Comparison of ENCODE assay signal across 1 cellular context in genomic region chr6:69816569-69816968, GRCh38.
A peak's percentile ranks its signal among the peaks of the same experiment; 100 is the strongest.
TF ChIP-seq lines count a peak whose summit lies in the region.

No MANE protein-coding gene starts in this region.

TF ChIP-seq in GM12878, 131 proteins besides CTCF, POLR2A, EP300 and RAD21 (continued from another document):
- peak; percentile 68; the same call in 1 of the 2 replicates for TF ChIP-seq IKZF1 (conservative IDR thresholded peaks at IDR 0.05)
- TF ChIP-seq IKZF2 (IDR thresholded peaks at IDR 0.05): peak in 1 of 2 experiments; percentile 46; a peak in 1 of 4 replicates
- TF ChIP-seq ZBTB40 (IDR thresholded peaks at IDR 0.05; ENCODE audit: borderline replicate concordance): no peak; the same call in 1 of the 2 replicates
- TF ChIP-seq TARDBP (IDR thresholded peaks at IDR 0.05; ENCODE audit: borderline replicate concordance): no peak
- TF ChIP-seq MYC (IDR thresholded peaks at IDR 0.05; ENCODE audit: insufficient read depth, insufficient read length, insufficient replicate concordance, low read length, severe bottlenecking): no peak
- TF ChIP-seq SPI1 (IDR thresholded peaks at IDR 0.05; ENCODE audit: borderline replicate concordance, insufficient read depth, low read depth, low read length): peak; percentile 34; the same call in 1 of the 2 replicates
- no peak for TF ChIP-seq E2F8 (IDR thresholded peaks at IDR 0.05; ENCODE audit: low read depth, partially characterized antibody)
- 0 out of 2 replicates have a peak, but pooled peaks have one; percentile 27 for TF ChIP-seq GABPA (IDR thresholded peaks at IDR 0.05; ENCODE audit: low read depth)
- TF ChIP-seq ETV6 (conservative IDR thresholded peaks at IDR 0.05 in 1 of 2, IDR thresholded peaks at IDR 0.05 in 1 of 2; ENCODE audit: borderline replicate concordance in 1 of 2, low read depth in 1 of 2): 0 out of 4 replicates have a peak, but pooled peaks of 1 of the 2 experiments have one; percentile 27
- TF ChIP-seq NBN (IDR thresholded peaks at IDR 0.05): peak; percentile 10; the same call in 1 of the 2 replicates
- no peak for TF ChIP-seq TAF1 (IDR thresholded peaks at IDR 0.05; ENCODE audit: borderline replicate concordance, low read depth, low read length)
- peak; percentile 16 for TF ChIP-seq SKIL (IDR thresholded peaks at IDR 0.05; ENCODE audit: low read depth, poor library complexity, severe bottlenecking)
- no peak for TF ChIP-seq MAX (IDR thresholded peaks at IDR 0.05; ENCODE audit: low read depth, low read length)
- TF ChIP-seq BCL3 (IDR thresholded peaks at IDR 0.05; ENCODE audit: borderline replicate concordance, insufficient read depth, low read depth, low read length, poor library complexity, severe bottlenecking): no peak
- peak; percentile 51; the same call in 1 of the 2 replicates for TF ChIP-seq PKNOX1 (IDR thresholded peaks at IDR 0.05)
- peak; percentile 29; the same call in 1 of the 2 replicates for TF ChIP-seq NFIC (IDR thresholded peaks at IDR 0.05; ENCODE audit: low read depth, low read length)
- TF ChIP-seq ZBED1 (IDR thresholded peaks at IDR 0.05; ENCODE audit: borderline replicate concordance): no peak
